In genomic region chr6:121334299-121335104, GRCh38 we compare ENCODE assay signal across 1 cellular context.
A peak's percentile ranks its signal among the peaks of the same experiment; 100 is the strongest.
TF ChIP-seq lines count a peak whose summit lies in the region.

TBC1D32 (minus strand) TSS chr6:121334480; CDS start chr6:121334430, 50 bp downstream.

TF ChIP-seq in K562, 482 proteins besides CTCF, POLR2A, EP300 and RAD21 (continued from another document and continues in another):
- TF ChIP-seq CREB3L1 (IDR thresholded peaks at IDR 0.05; ENCODE audit: borderline replicate concordance, low read depth) (peak; percentile 97), TFE3 (CRISPR knock-in tag; IDR thresholded peaks at IDR 0.05) (no peak), ZNF175 (CRISPR knock-in tag; IDR thresholded peaks at IDR 0.05; ENCODE audit: low read depth) (no peak), BCLAF1 (IDR thresholded peaks at IDR 0.05; ENCODE audit: borderline replicate concordance in 1 of 2, control insufficient read depth in 1 of 2, low read depth in 2 of 2, low read length in 1 of 2) (no peak), MAFF (IDR thresholded peaks at IDR 0.05; ENCODE audit: low read length) (no peak), ZHX1 (conservative IDR thresholded peaks at IDR 0.05; ENCODE audit: low read length) (no peak), FOXP4 (CRISPR knock-in tag; IDR thresholded peaks at IDR 0.05; ENCODE audit: borderline replicate concordance) (no peak), BCL6 (CRISPR knock-in tag; IDR thresholded peaks at IDR 0.05) (no peak), MAX (CRISPR knock-in tag; IDR thresholded peaks at IDR 0.05) (peak; percentile 56; the same call in 1 of the 2 replicates), XRCC3 (IDR thresholded peaks at IDR 0.05) (no peak), ZNF354B (CRISPR knock-in tag; IDR thresholded peaks at IDR 0.05) (no peak), ATF1 (CRISPR knock-in tag; IDR thresholded peaks at IDR 0.05) (peak; percentile 68), ATF1 (tag; IDR thresholded peaks at IDR 0.05) (peak; percentile 98), KLF10 (CRISPR knock-in tag; IDR thresholded peaks at IDR 0.05) (no peak), SIN3A (IDR thresholded peaks at IDR 0.05; ENCODE audit: borderline replicate concordance in 2 of 2, control insufficient read depth in 1 of 2, low read depth in 2 of 2, low read length in 2 of 2) (peak in 1 of 2 experiments; percentile 46; a peak in 1 of 4 replicates), DIDO1 (tag; IDR thresholded peaks at IDR 0.05; ENCODE audit: low read depth) (0 out of 2 replicates have a peak, but pooled peaks have one; percentile 23), ZBTB12 (CRISPR knock-in tag; IDR thresholded peaks at IDR 0.05) (peak; percentile 81), RREB1 (CRISPR knock-in tag; IDR thresholded peaks at IDR 0.05) (no peak), HMGN3 (IDR thresholded peaks at IDR 0.05; ENCODE audit: borderline replicate concordance, extremely low read depth, insufficient read length, low read depth, low read length) (peak; percentile 46), GMEB1 (CRISPR knock-in tag; IDR thresholded peaks at IDR 0.05) (peak; percentile 95), HNRNPH1 (optimal IDR thresholded peaks at IDR 0.05; ENCODE audit: low read depth, low read length) (no peak), HDAC1 (IDR thresholded peaks at IDR 0.05) (peak in 1 of 2 experiments; percentile 81; a peak in 2 of 4 replicates), NR3C1 (CRISPR knock-in tag; IDR thresholded peaks at IDR 0.05) (no peak), RNF219 (CRISPR knock-in tag; IDR thresholded peaks at IDR 0.05) (no peak), ZNF274 (IDR thresholded peaks at IDR 0.05; ENCODE audit: borderline replicate concordance, low read depth, low read length) (no peak), ZNF445 (CRISPR knock-in tag; IDR thresholded peaks at IDR 0.05; ENCODE audit: low read depth) (no peak), RFX5 (IDR thresholded peaks at IDR 0.05; ENCODE audit: low read depth, low read length) (no peak), ZNF561 (CRISPR knock-in tag; conservative IDR thresholded peaks at IDR 0.05) (no peak), PHB2 (IDR thresholded peaks at IDR 0.05; ENCODE audit: low read depth) (no peak), SRSF9 (IDR thresholded peaks at IDR 0.05; ENCODE audit: borderline replicate concordance, low read depth, low read length) (no peak), SIX5 (IDR thresholded peaks at IDR 0.05; ENCODE audit: borderline replicate concordance in 1 of 2, insufficient read depth in 1 of 2, low read depth in 1 of 2, low read length in 2 of 2) (no peak), KLF13 (tag; IDR thresholded peaks at IDR 0.05; ENCODE audit: borderline replicate concordance, low read depth) (0 out of 2 replicates have a peak, but pooled peaks have one; percentile 40), TCF7L2 (IDR thresholded peaks at IDR 0.05; ENCODE audit: low read depth, low read length) (no peak), TAF1 (IDR thresholded peaks at IDR 0.05; ENCODE audit: control insufficient read depth, extremely low read depth, insufficient read depth, low read length, severe bottlenecking) (peak; percentile 51)
